In the genomic region with DNA sequence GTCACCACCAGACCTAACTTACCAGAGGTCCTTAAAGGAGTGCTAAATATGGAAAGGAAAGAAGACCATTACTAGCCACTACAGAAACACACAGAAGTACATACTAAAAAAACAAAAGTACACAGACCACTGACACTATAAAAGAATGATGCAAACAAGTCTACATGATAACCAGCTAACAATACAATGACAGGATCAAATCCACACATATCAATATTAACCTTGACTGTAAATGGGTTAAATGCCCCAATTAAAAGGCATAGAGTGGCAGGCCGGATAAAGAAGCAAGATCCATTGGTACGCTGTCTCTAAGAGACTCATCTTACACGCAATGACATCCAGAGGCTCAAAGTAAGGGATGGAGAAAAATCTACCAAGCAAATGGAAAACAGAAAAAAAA, we compare ENCODE assay signal across 5 cellular contexts.
"Had no signal": no experiment of that assay in that cellular context is flagged by ENCODE, and none has a peak within 500 bp of the region (broad histone marks: within the 10 kb centered on the region; RNA-seq: fewer than 3 reads in every experiment).

No MANE protein-coding gene starts in this region.

- H3K27me3 Mint-ChIP-seq: IgD-negative memory B cell had no signal

- H3K9ac ChIP-seq: KMS-11 had no signal

- H3K4me2 ChIP-seq: KMS-11 had no signal

- DNase-seq: H9, HFFc6, KBM-7 had no signal

- H3K9me3 Mint-ChIP-seq: H9, HFFc6, IgD-negative memory B cell had no signal

- H3K4me3 Mint-ChIP-seq: H9, HFFc6, IgD-negative memory B cell had no signal

- H3K27ac ChIP-seq: KMS-11 had no signal

- H3K27ac Mint-ChIP-seq: H9, HFFc6, IgD-negative memory B cell had no signal
